ENCODE assay signal across 1 cellular context in the genomic region with DNA sequence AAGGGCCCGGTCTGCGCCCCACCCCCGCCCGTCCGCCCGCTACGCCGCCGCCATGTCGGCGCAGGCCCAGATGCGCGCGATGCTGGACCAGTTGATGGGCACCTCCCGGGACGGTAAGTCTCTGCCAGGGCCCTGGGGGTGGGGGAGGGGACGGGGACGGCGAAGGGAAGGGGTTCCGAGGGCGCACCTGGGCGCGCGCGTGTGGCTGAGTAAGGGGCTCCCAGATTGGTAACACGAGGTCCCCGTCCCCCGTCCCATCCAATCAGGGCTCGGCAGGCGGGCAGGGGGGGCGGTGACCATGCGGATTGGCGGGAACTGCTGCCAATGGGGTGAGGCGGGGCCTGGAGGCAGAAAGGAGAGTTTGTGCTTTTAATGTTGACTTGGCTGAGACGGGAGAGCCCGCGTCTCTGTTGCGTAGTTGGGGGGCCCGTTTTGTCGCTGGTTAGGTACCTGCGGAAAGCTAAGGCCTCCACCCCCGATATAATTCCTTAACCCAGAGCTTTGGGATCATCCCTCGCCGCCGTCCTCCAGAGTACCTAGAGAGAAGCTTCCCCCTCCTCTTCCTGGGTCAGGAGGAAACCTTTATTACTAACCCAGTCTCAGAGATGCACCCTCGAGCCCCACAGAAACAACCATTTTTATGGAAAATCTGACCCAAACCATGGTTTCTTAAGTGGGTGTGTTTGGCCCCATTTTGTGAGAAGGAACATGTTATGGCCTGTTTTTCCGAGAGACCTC.
A peak's percentile ranks its signal among the peaks of the same experiment; 100 is the strongest.
TF ChIP-seq lines count a peak whose summit lies in the region.

No MANE protein-coding gene starts in this region.

TF ChIP-seq in HEK293, 187 proteins besides CTCF, POLR2A, EP300 and RAD21 (continued from another document and continues in another):
- TF ChIP-seq ZNF248 (tag by site-specific recombination; IDR thresholded peaks at IDR 0.05) (no peak), ZNF140 (tag by site-specific recombination; IDR thresholded peaks at IDR 0.05) (no peak), ZNF660 (tag by site-specific recombination; IDR thresholded peaks at IDR 0.05) (peak; percentile 53; the same call in 1 of the 2 replicates), ZFHX2 (tag by site-specific recombination; conservative IDR thresholded peaks at IDR 0.05) (no peak; the same call in 1 of the 2 replicates), ZBTB17 (tag by site-specific recombination; IDR thresholded peaks at IDR 0.05) (peak; percentile 36; the same call in 1 of the 2 replicates), ZSCAN30 (tag by site-specific recombination; IDR thresholded peaks at IDR 0.05) (no peak; the same call in 1 of the 2 replicates), ZNF121 (tag by site-specific recombination; IDR thresholded peaks at IDR 0.05) (no peak), ZNF394 (tag by site-specific recombination; IDR thresholded peaks at IDR 0.05; ENCODE audit: borderline replicate concordance) (peak; percentile 57), ZNF645 (tag by site-specific recombination; IDR thresholded peaks at IDR 0.05) (no peak), ZBTB10 (tag by site-specific recombination; IDR thresholded peaks at IDR 0.05) (peak; percentile 97), ZNF10 (tag by site-specific recombination; IDR thresholded peaks at IDR 0.05) (no peak), MEIS1 (CRISPR knock-in tag; IDR thresholded peaks at IDR 0.05; ENCODE audit: borderline replicate concordance) (no peak), ZNF404 (tag by site-specific recombination; IDR thresholded peaks at IDR 0.05) (no peak), ZNF433 (tag by site-specific recombination; IDR thresholded peaks at IDR 0.05; ENCODE audit: low read depth) (no peak), ZNF626 (tag by site-specific recombination; IDR thresholded peaks at IDR 0.05) (no peak), ZNF426 (tag by site-specific recombination; IDR thresholded peaks at IDR 0.05) (no peak), ZNF175 (tag by site-specific recombination; IDR thresholded peaks at IDR 0.05) (no peak), ZNF776 (tag by site-specific recombination; IDR thresholded peaks at IDR 0.05; ENCODE audit: borderline replicate concordance) (no peak), KLF17 (tag by site-specific recombination; IDR thresholded peaks at IDR 0.05) (no peak), RBAK (tag by site-specific recombination; IDR thresholded peaks at IDR 0.05) (no peak), ZNF24 (tag by site-specific recombination; IDR thresholded peaks at IDR 0.05) (no peak), ZNF488 (tag by site-specific recombination; IDR thresholded peaks at IDR 0.05) (no peak), ZNF76 (tag by site-specific recombination; IDR thresholded peaks at IDR 0.05; ENCODE audit: borderline replicate concordance, low read depth) (peak; percentile 3; the same call in 1 of the 2 replicates), ZNF274 (IDR thresholded peaks at IDR 0.05; ENCODE audit: low read length) (no peak), ZNF274 (tag by site-specific recombination; IDR thresholded peaks at IDR 0.05; ENCODE audit: borderline replicate concordance) (no peak), ZNF132 (tag by site-specific recombination; IDR thresholded peaks at IDR 0.05; ENCODE audit: borderline replicate concordance) (no peak), ZSCAN18 (tag by site-specific recombination; IDR thresholded peaks at IDR 0.05) (no peak), SETDB1 (IDR thresholded peaks at IDR 0.05; ENCODE audit: insufficient read length, low read length) (no peak), GLI4 (tag by site-specific recombination; IDR thresholded peaks at IDR 0.05) (no peak), ZNF335 (tag by site-specific recombination; conservative IDR thresholded peaks at IDR 0.05) (peak; percentile 32), MYNN (tag by site-specific recombination; IDR thresholded peaks at IDR 0.05; ENCODE audit: borderline replicate concordance) (peak; percentile 62; the same call in 1 of the 2 replicates), ZNF221 (tag by site-specific recombination; IDR thresholded peaks at IDR 0.05; ENCODE audit: borderline replicate concordance) (no peak), ZNF785 (tag by site-specific recombination; IDR thresholded peaks at IDR 0.05) (no peak), WT1 (tag by site-specific recombination; IDR thresholded peaks at IDR 0.05) (no peak), ZNF521 (tag by site-specific recombination; IDR thresholded peaks at IDR 0.05) (no peak), ZNF391 (tag by site-specific recombination; IDR thresholded peaks at IDR 0.05; ENCODE audit: borderline replicate concordance, low read depth) (no peak), ZNF239 (tag by site-specific recombination; IDR thresholded peaks at IDR 0.05) (no peak), BCL11B (tag by site-specific recombination; IDR thresholded peaks at IDR 0.05; ENCODE audit: low read depth) (no peak), ZNF184 (tag by site-specific recombination; IDR thresholded peaks at IDR 0.05) (no peak), ZNF830 (tag by site-specific recombination; IDR thresholded peaks at IDR 0.05; ENCODE audit: low read depth) (no peak), ZNF654 (tag by site-specific recombination; IDR thresholded peaks at IDR 0.05; ENCODE audit: low read depth) (no peak), ZNF202 (tag by site-specific recombination; IDR thresholded peaks at IDR 0.05; ENCODE audit: borderline replicate concordance) (no peak), ZNF510 (tag by site-specific recombination; IDR thresholded peaks at IDR 0.05; ENCODE audit: insufficient replicate concordance) (no peak), ZBTB8A (tag by site-specific recombination; IDR thresholded peaks at IDR 0.05) (peak; percentile 98), ZNF341 (tag by site-specific recombination; IDR thresholded peaks at IDR 0.05; ENCODE audit: low read depth) (peak; percentile 8; the same call in 1 of the 2 replicates), ZSCAN16 (tag by site-specific recombination; IDR thresholded peaks at IDR 0.05) (no peak), TRIM28 (IDR thresholded peaks at IDR 0.05; ENCODE audit: borderline replicate concordance, low read length) (no peak), ZNF112 (tag by site-specific recombination; IDR thresholded peaks at IDR 0.05) (no peak), YY1 (tag by site-specific recombination; IDR thresholded peaks at IDR 0.05) (peak; percentile 82; the same call in 1 of the 2 replicates), OVOL3 (tag by site-specific recombination; IDR thresholded peaks at IDR 0.05) (no peak), SCRT2 (tag by site-specific recombination; IDR thresholded peaks at IDR 0.05) (peak; percentile 66), IKZF3 (tag by site-specific recombination; IDR thresholded peaks at IDR 0.05) (peak; percentile 59)
- TF ChIP-seq, protein P1, sequence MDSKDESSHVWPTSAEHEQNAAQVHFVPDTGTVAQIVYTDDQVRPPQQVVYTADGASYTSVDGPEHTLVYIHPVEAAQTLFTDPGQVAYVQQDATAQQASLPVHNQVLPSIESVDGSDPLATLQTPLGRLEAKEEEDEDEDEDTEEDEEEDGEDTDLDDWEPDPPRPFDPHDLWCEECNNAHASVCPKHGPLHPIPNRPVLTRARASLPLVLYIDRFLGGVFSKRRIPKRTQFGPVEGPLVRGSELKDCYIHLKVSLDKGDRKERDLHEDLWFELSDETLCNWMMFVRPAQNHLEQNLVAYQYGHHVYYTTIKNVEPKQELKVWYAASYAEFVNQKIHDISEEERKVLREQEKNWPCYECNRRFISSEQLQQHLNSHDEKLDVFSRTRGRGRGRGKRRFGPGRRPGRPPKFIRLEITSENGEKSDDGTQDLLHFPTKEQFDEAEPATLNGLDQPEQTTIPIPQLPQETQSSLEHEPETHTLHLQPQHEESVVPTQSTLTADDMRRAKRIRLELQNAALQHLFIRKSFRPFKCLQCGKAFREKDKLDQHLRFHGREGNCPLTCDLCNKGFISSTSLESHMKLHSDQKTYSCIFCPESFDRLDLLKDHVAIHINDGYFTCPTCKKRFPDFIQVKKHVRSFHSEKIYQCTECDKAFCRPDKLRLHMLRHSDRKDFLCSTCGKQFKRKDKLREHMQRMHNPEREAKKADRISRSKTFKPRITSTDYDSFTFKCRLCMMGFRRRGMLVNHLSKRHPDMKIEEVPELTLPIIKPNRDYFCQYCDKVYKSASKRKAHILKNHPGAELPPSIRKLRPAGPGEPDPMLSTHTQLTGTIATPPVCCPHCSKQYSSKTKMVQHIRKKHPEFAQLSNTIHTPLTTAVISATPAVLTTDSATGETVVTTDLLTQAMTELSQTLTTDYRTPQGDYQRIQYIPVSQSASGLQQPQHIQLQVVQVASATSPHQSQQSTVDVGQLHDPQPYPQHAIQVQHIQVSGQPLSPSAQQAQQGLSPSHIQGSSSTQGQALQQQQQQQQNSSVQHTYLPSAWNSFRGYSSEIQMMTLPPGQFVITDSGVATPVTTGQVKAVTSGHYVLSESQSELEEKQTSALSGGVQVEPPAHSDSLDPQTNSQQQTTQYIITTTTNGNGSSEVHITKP (tag by site-specific recombination; IDR thresholded peaks at IDR 0.05): peak; percentile 77
- TF ChIP-seq, protein P2, sequence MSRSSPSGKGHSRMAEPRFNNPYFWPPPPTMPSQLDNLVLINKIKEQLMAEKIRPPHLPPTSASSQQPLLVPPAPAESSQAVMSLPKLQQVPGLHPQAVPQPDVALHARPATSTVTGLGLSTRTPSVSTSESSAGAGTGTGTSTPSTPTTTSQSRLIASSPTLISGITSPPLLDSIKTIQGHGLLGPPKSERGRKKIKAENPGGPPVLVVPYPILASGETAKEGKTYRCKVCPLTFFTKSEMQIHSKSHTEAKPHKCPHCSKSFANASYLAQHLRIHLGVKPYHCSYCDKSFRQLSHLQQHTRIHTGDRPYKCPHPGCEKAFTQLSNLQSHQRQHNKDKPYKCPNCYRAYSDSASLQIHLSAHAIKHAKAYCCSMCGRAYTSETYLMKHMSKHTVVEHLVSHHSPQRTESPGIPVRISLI (tag by site-specific recombination; IDR thresholded peaks at IDR 0.05): no peak
- TF ChIP-seq, protein P3, sequence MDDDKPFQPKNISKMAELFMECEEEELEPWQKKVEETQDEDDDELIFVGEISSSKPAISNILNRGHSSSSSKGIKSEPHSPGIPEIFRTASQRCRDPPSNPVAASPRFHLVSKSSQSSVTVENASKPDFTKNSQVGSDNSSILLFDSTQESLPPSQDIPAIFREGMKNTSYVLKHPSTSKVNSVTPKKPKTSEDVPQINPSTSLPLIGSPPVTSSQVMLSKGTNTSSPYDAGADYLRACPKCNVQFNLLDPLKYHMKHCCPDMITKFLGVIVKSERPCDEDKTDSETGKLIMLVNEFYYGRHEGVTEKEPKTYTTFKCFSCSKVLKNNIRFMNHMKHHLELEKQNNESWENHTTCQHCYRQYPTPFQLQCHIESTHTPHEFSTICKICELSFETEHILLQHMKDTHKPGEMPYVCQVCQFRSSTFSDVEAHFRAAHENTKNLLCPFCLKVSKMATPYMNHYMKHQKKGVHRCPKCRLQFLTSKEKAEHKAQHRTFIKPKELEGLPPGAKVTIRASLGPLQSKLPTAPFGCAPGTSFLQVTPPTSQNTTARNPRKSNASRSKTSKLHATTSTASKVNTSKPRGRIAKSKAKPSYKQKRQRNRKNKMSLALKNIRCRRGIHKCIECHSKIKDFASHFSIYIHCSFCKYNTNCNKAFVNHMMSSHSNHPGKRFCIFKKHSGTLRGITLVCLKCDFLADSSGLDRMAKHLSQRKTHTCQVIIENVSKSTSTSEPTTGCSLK (tag by site-specific recombination; IDR thresholded peaks at IDR 0.05): no peak
